1 cellular context compared by ENCODE assay signal in the genomic region with DNA sequence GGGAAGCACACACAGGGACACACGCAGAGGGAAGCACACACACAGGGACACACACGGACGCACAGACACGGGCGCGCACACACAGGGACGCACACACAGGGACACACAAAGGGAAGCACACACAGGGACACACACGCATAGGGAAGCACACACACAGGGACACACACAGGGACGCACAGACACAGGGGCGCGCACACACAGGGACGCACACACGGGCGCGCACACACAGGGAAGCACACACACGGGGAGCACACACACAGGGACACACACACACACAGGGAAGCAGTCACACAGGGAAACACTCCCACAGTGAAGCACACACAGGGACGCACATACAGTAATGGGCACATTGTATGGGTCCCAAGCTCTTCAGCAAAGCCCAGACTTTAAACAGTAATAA.
TF ChIP-seq lines count a peak whose summit lies in the region.

No MANE protein-coding gene starts in this region.

TF ChIP-seq in H1, 55 proteins besides CTCF, POLR2A, EP300 and RAD21:
- TF ChIP-seq TBP (IDR thresholded peaks at IDR 0.05; ENCODE audit: low read depth, low read length) (no peak), SP4 (IDR thresholded peaks at IDR 0.05; ENCODE audit: low read length) (no peak), TCF12 (IDR thresholded peaks at IDR 0.05; ENCODE audit: low read depth, low read length) (no peak), SIX5 (IDR thresholded peaks at IDR 0.05; ENCODE audit: low read depth, low read length) (no peak), KDM1A (IDR thresholded peaks at IDR 0.05; ENCODE audit: borderline replicate concordance, low read length) (no peak), TEAD4 (IDR thresholded peaks at IDR 0.05; ENCODE audit: low read depth, low read length) (no peak), GABPA (IDR thresholded peaks at IDR 0.05; ENCODE audit: borderline replicate concordance, insufficient read depth, low read length) (no peak), SP2 (IDR thresholded peaks at IDR 0.05; ENCODE audit: low read length) (no peak), ATF3 (IDR thresholded peaks at IDR 0.05; ENCODE audit: insufficient read depth, low read depth, low read length) (no peak), CBX5 (IDR thresholded peaks at IDR 0.05; ENCODE audit: low read depth, low read length) (no peak), CREB1 (IDR thresholded peaks at IDR 0.05) (no peak), KDM4A (IDR thresholded peaks at IDR 0.05; ENCODE audit: low read depth, low read length, severe bottlenecking) (no peak), EZH2 (IDR thresholded peaks at IDR 0.05; ENCODE audit: low read depth, low read length, severe bottlenecking) (no peak), CEBPB (IDR thresholded peaks at IDR 0.05; ENCODE audit: low read depth, low read length) (no peak), RXRA (IDR thresholded peaks at IDR 0.05; ENCODE audit: insufficient read depth, low read depth, low read length) (no peak)
